20 cellular contexts compared by ENCODE assay signal in genomic region chr5:14915291-14915976, GRCh38. TPM values are rescaled to one million over a fixed set of nuclear protein-coding genes. Genes with fewer than 3 reads are reported as not detected.
DNase-seq lines count a peak whose midpoint lies in the region; ATAC-seq, FAIRE-seq and TF ChIP-seq lines count a peak whose summit lies in the region.
"Had no signal": no experiment of that assay in that cellular context is flagged by ENCODE, and none has a peak within 500 bp of the region (broad histone marks: within the 10 kb centered on the region; RNA-seq: fewer than 3 reads in every experiment).

No MANE protein-coding gene starts in this region.

- no peak for FAIRE-seq in D721Med (lab: Jason Lieb, UNC)

- peaks cover 5% of the 10 kb centered on the region for H3K4me1 ChIP-seq in cardiac muscle cell (ENCODE audit: low read depth)
- no peaks in the 10 kb centered on the region for H3K4me1 ChIP-seq in right atrium auricular region
- no peaks in the 10 kb centered on the region for H3K4me1 ChIP-seq in BE2C
- H3K4me1 ChIP-seq: psoas muscle had no signal

- no peak for ATAC-seq in GM21723 (IDR thresholded peaks at IDR 0.05; ENCODE audit: unreplicated experiment)
- ATAC-seq: psoas muscle had no signal

- H3K4me3 ChIP-seq in cardiac muscle cell (no peak overlapping the region), right atrium auricular region (no peak overlapping the region), BE2C (ENCODE audit: low read depth, low read length) (no peak overlapping the region)
- H3K4me3 ChIP-seq: lung, psoas muscle, tibial nerve had no signal

- peaks cover 3% of the 10 kb centered on the region for H3K27me3 Mint-ChIP-seq in type B pancreatic cell
- H3K27me3 Mint-ChIP-seq: activated naive CD4-positive, alpha-beta T cell treated with anti-CD3 and anti-CD28 coated beads, Interleukin-2, amount 10 ng/mL, durations not matched to agents 7 days and 5 days had no signal

- TF ChIP-seq CTCF in cardiac muscle cell (IDR thresholded peaks at IDR 0.05; ENCODE audit: low read depth, low read length) (no peak), right atrium auricular region (IDR thresholded peaks at IDR 0.05) (no peak), type B pancreatic cell (conservative IDR thresholded peaks at IDR 0.05) (no peak), BE2C (IDR thresholded peaks at IDR 0.05; ENCODE audit: low read depth, low read length) (no peak), D721Med (IDR thresholded peaks at IDR 0.05; ENCODE audit: insufficient read depth, missing control alignments) (no peak)

- peaks cover 38% of the 10 kb centered on the region for H3K4me1 Mint-ChIP-seq in type B pancreatic cell (ENCODE audit: unreplicated experiment)
- H3K4me1 Mint-ChIP-seq: activated naive CD4-positive, alpha-beta T cell treated with anti-CD3 and anti-CD28 coated beads, Interleukin-2, amount 10 ng/mL, durations not matched to agents 7 days and 5 days; brain; CD14-positive monocyte; naive B cell had no signal

- H3K4me3 Mint-ChIP-seq in type B pancreatic cell, result peak overlapping the region; percentile 78
- H3K4me3 Mint-ChIP-seq: activated CD4-positive, alpha-beta T cell treated with anti-CD3 and anti-CD28 coated beads, Interleukin-2, amount 10 ng/mL, durations not matched to agents 7 days and 5 days; activated naive CD4-positive, alpha-beta T cell treated with anti-CD3 and anti-CD28 coated beads, Interleukin-2, amount 10 ng/mL, durations not matched to agents 7 days and 5 days; brain; CD14-positive monocyte; naive B cell had no signal

- H3K9me3 Mint-ChIP-seq in type B pancreatic cell, result peaks cover 12% of the 10 kb centered on the region
- H3K9me3 Mint-ChIP-seq: activated naive CD4-positive, alpha-beta T cell treated with anti-CD3 and anti-CD28 coated beads, Interleukin-2, amount 10 ng/mL, durations not matched to agents 7 days and 5 days had no signal

- peaks cover 4% of the 10 kb centered on the region for H3K36me3 Mint-ChIP-seq in type B pancreatic cell
- H3K36me3 Mint-ChIP-seq: activated naive CD4-positive, alpha-beta T cell treated with anti-CD3 and anti-CD28 coated beads, Interleukin-2, amount 10 ng/mL, durations not matched to agents 7 days and 5 days; brain; CD14-positive monocyte; naive B cell had no signal

- H3K36me3 ChIP-seq in cardiac muscle cell (no peaks in the 10 kb centered on the region), right atrium auricular region (no peaks in the 10 kb centered on the region), BE2C (no peaks in the 10 kb centered on the region)
- H3K36me3 ChIP-seq: tibial nerve had no signal

- H3K9me3 ChIP-seq in cardiac muscle cell (ENCODE audit: low read depth), result no peaks in the 10 kb centered on the region
- H3K9me3 ChIP-seq in right atrium auricular region, result no peaks in the 10 kb centered on the region
- H3K9me3 ChIP-seq in BE2C, result no peaks in the 10 kb centered on the region
- H3K9me3 ChIP-seq: psoas muscle, tibial nerve had no signal

- DNase-seq in cardiac muscle cell (ENCODE audit: low read depth in 1 of 2, low spot score in 1 of 2), result peak; percentile 22 to 37
- DNase-seq in right atrium auricular region (ENCODE audit: low spot score), result no peak
- DNase-seq in brain pericyte (ENCODE audit: low read depth, low spot score), result peak; percentile 30
- peak; percentile 60 for DNase-seq in left kidney (ENCODE audit: low read depth, low spot score)
- DNase-seq in type B pancreatic cell (ENCODE audit: extremely low spot score, unreplicated experiment), result no peak
- DNase-seq in BE2C, result no peak
- DNase-seq in D721Med (ENCODE audit: insufficient read length, low spot score), result no peak
- DNase-seq: ACHN; activated CD4-positive, alpha-beta T cell treated with anti-CD3 and anti-CD28 coated beads, Interleukin-2, amount 10 ng/mL, durations not matched to agents 7 days and 5 days; activated naive CD4-positive, alpha-beta T cell treated with anti-CD3 and anti-CD28 coated beads, Interleukin-2, amount 10 ng/mL, durations not matched to agents 7 days and 5 days; naive B cell; NCI-H1417; NCI-H2171; psoas muscle; stimulated activated CD4-positive, alpha-beta T cell treated with anti-CD3 and anti-CD28 coated beads, Interleukin-12 subunit alpha, Interleukin-12 subunit beta, amount 100 ng/mL, for 4 hours had no signal

- H3K27me3 ChIP-seq in cardiac muscle cell (no peaks in the 10 kb centered on the region), right atrium auricular region (no peaks in the 10 kb centered on the region), BE2C (no peaks in the 10 kb centered on the region)
- H3K27me3 ChIP-seq: tibial nerve had no signal

- H3K27ac ChIP-seq in cardiac muscle cell (peak overlapping the region; percentile 44), right atrium auricular region (no peak overlapping the region)
- H3K27ac ChIP-seq: psoas muscle, tibial nerve had no signal

- H3K27ac Mint-ChIP-seq in type B pancreatic cell, result peak overlapping the region; percentile 84
- H3K27ac Mint-ChIP-seq: activated CD4-positive, alpha-beta T cell treated with anti-CD3 and anti-CD28 coated beads, Interleukin-2, amount 10 ng/mL, durations not matched to agents 7 days and 5 days; activated naive CD4-positive, alpha-beta T cell treated with anti-CD3 and anti-CD28 coated beads, Interleukin-2, amount 10 ng/mL, durations not matched to agents 7 days and 5 days; brain; CD14-positive monocyte; naive B cell had no signal

RNA-seq across cellular contexts. Expression of gene ANKH, which starts 43.9 kb away (rescaled TPM):
- total RNA-seq in cardiac muscle cell, result 35.5 and 48.1 TPM in 2 replicates
- polyA plus RNA-seq in cardiac muscle cell, result 26.6 and 58.7 TPM in 2 replicates
- total RNA-seq in right atrium auricular region, result 10 to 100 TPM; 52.3 to 80.4 TPM
- total RNA-seq in type B pancreatic cell (ENCODE audit: low replicate concordance), result 37.3 and 41.1 TPM in 2 replicates
- polyA plus RNA-seq in BE2C (2012; ENCODE audit: insufficient read depth, insufficient read length, low read depth), result 31.1 TPM

Comparison
In these comparisons a context has a peak if more than half of its experiments do, and no peak if none do; other contexts are left out.
1. DNase-seq: peak in cardiac muscle cell (2 of 2), brain pericyte (single experiment) and left kidney (single experiment); none in right atrium auricular region (single experiment), type B pancreatic cell (single experiment), BE2C (single experiment) and D721Med (single experiment).